Comparison of ENCODE assay signal across 14 cellular contexts in the genomic region with DNA sequence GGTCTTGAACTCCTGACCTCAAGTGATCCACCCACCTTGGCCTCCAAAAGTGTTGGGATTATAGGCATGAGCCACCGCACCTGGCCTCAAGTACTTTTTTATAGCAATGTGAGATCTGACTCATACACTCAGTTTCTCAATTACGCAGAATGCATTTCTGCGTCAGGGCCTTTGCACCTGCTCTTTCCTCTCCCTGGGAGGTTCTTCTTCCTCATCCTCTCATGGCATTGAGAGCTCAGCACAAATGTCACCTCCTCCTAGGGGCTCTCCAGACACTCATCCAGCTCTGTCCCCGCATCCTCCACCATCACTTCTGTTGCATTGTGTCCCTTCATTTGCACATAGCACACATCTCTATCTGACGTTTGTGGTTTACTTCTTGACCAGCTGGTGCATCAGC.
"Had no signal": no experiment of that assay in that cellular context is flagged by ENCODE, and none has a peak within 500 bp of the region (broad histone marks: within the 10 kb centered on the region; RNA-seq: fewer than 3 reads in every experiment).

No MANE protein-coding gene starts in this region.

- H3K9me3 ChIP-seq: testis, upper lobe of right lung had no signal

- H3K4me3 ChIP-seq: testis, upper lobe of right lung had no signal

- DNase-seq: activated CD4-positive, alpha-beta T cell treated with anti-CD3 and anti-CD28 coated beads, Interleukin-2, amount 10 ng/mL, durations not matched to agents 7 days and 5 days; activated gamma-delta T cell; activated T-cell treated with anti-CD3 and anti-CD28 coated beads, Interleukin-2, amount 50 U/mL, for 4 hours; caudate nucleus; cortex of kidney; effector CD8-positive, alpha-beta T cell; foreskin melanocyte; retina; small intestine; stimulated activated CD4-positive, alpha-beta T cell treated with anti-CD3 and anti-CD28 coated beads, Interleukin-4, amount 100 ng/mL, for 24 hours; testis had no signal

- H3K4me1 ChIP-seq: parathyroid adenoma, testis, upper lobe of right lung had no signal

- ATAC-seq: activated naive CD4-positive, alpha-beta T cell treated with anti-CD3 and anti-CD28 coated beads, Interleukin-2, amount 50 U/mL, for 72 hours; activated T-cell treated with anti-CD3 and anti-CD28 coated beads, Interleukin-2, amount 50 U/mL, for 4 hours; upper lobe of right lung had no signal

- H3K36me3 ChIP-seq: upper lobe of right lung had no signal

- H3K27me3 ChIP-seq: testis, upper lobe of right lung had no signal

- H3K27ac ChIP-seq: parathyroid adenoma, testis, upper lobe of right lung had no signal
